Comparison of ENCODE assay signal across 8 cellular contexts in the genomic region with DNA sequence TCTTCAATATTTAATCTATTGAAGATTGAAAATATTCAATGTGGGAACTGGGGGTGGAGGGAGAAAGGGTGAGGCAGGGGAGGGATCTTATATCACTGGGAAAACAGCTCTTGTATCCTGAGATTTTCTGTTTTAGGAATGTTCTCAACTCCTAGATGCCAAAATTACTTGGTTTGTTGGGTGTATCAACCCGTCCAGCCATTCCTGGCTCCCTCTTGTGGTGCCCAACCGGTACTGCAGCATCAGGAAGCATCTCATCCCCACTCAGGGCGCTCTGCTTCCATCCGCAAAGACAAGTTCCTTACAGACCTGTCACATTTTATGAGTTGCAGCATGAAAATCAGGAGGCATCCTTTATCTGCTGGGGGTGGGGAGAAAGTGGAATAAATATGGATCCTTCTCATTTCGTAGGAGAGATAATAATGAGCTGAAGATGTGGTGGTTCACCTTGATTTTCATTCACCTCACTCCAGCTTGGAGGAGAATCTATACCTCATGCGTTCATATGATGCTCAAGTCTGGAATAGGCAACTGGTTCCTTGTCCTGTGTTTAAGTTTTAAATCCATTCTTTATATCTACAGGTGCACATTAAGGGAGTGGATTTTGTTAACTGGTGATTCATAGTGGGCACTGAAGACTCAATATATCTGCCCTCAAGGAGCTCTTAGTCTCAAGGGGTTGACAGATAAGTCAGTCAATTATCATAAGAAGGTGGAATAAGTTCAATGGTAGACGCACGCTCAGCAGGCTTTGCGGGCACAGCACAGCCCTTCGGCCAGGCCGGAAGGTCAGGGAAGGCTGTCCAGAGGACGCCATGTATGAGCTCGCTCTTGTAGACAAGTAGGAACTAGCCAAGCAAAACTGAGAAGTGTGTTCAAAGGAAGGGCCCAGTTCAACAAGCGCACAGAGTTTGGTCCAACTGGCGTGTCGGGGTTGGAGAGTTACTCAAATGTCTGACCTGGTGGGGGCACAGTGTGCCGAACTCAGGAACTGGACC.
DNase-seq lines count a peak whose midpoint lies in the region; ATAC-seq and TF ChIP-seq lines count a peak whose summit lies in the region.

No MANE protein-coding gene starts in this region.

- no peak overlapping the region for H3K4me3 ChIP-seq in epithelial cell of esophagus (ENCODE audit: low read length)

- peak; percentile 68 for ATAC-seq in HG02588 (IDR thresholded peaks at IDR 0.05; ENCODE audit: unreplicated experiment)

- TF ChIP-seq CTCF in epithelial cell of esophagus (IDR thresholded peaks at IDR 0.05; ENCODE audit: insufficient read depth, low read depth, low read length, missing control alignments), result peak; percentile 80

- peak; percentile 36 for DNase-seq in NCI-H1105 treated with DMSO at 0.1 percent for 48 hours (lab: John Stamatoyannopoulos, UW)
- no peak for DNase-seq in NCI-H1105 (lab: John Stamatoyannopoulos, UW)
- peak; percentile 32 to 65 for DNase-seq in NCI-H446 (lab: John Stamatoyannopoulos, UW)
- peak; percentile 13 for DNase-seq in activated CD8-positive, alpha-beta memory T cell treated with anti-CD3 and anti-CD28 coated beads, Interleukin-2, amount 50 U/mL, for 1 hour (ENCODE audit: extremely low read depth)
- DNase-seq in epithelial cell of esophagus (ENCODE audit: low read depth), result peak; percentile 28
- peak; percentile 4 for DNase-seq in myocyte (ENCODE audit: low read depth)
- peak; percentile 21 to 23 for DNase-seq in stimulated activated CD8-positive, alpha-beta memory T cell treated with anti-CD3 and anti-CD28 coated beads, Interleukin-7, amount 100 ng/mL, for 48 hours (ENCODE audit: extremely low read depth in 1 of 2, low read depth in 1 of 2)
